In genomic region chr20:45999908-46000570, GRCh38 we compare ENCODE assay signal across 27 cellular contexts. TPM values are rescaled to one million over a fixed set of nuclear protein-coding genes. Genes with fewer than 3 reads are reported as not detected.
DNase-seq lines count a peak whose midpoint lies in the region; FAIRE-seq and TF ChIP-seq lines count a peak whose summit lies in the region.
"Had no signal": no experiment of that assay in that cellular context is flagged by ENCODE, and none has a peak within 500 bp of the region (broad histone marks: within the 10 kb centered on the region; RNA-seq: fewer than 3 reads in every experiment).

No MANE protein-coding gene starts in this region.

- no peaks in the 10 kb centered on the region for H3K9me2 ChIP-seq in Loucy (replicated peaks; ENCODE audit: low read depth, low read length)

- H4K5ac ChIP-seq in H1 (ENCODE audit: insufficient read length, low read depth, low read length), result no peak overlapping the region

- no peak overlapping the region for H2BK20ac ChIP-seq in H1 (ENCODE audit: low read length)

- H3K27me3 ChIP-seq in Loucy (ENCODE audit: insufficient read depth, low read length, poor library complexity, severe bottlenecking) (no peaks in the 10 kb centered on the region), H1 (replicated peaks in 1 of 4; ENCODE audit: control insufficient read depth in 3 of 4, extremely low read depth in 1 of 4, insufficient read depth in 3 of 4, low read length in 3 of 4) (no peaks in the 10 kb centered on the region), neutrophil (no peaks in the 10 kb centered on the region)
- H3K27me3 ChIP-seq: thyroid gland had no signal

- peak overlapping the region; percentile 3 for H3K4me3 Mint-ChIP-seq in activated CD4-positive, alpha-beta T cell treated with anti-CD3 and anti-CD28 coated beads, Interleukin-2, amount 10 ng/mL, durations not matched to agents 24 days and 14 days
- H3K4me3 Mint-ChIP-seq: activated T-cell treated with anti-CD3 and anti-CD28 coated beads, Interleukin-2, amount 50 U/mL, for 24 hours; mesothelial cell of epicardium; T-helper 1 cell treated with Interleukin-12 subunit alpha and Interleukin-12 subunit beta and Interleukin-4 antibody, amounts not matched to agents 30 μg/mL and 1 μg/mL, for 36 hours had no signal

- peaks cover 55% of the 10 kb centered on the region for H3K4me1 Mint-ChIP-seq in activated CD4-positive, alpha-beta T cell treated with anti-CD3 and anti-CD28 coated beads, Interleukin-2, amount 10 ng/mL, durations not matched to agents 24 days and 14 days

- H3K79me1 ChIP-seq in H1 (ENCODE audit: low read depth, low read length), result no peaks in the 10 kb centered on the region

- no peak for DNase-seq in activated CD4-positive, alpha-beta T cell treated with anti-CD3 and anti-CD28 coated beads, Interleukin-2, amount 10 ng/mL, durations not matched to agents 24 days and 14 days
- DNase-seq in activated CD4-positive, alpha-beta T cell treated with anti-CD3 and anti-CD28 coated beads, Interleukin-2, amount 50 U/mL, for 1 hour, result no peak
- no peak for DNase-seq in H1 (ENCODE audit: low read depth in 1 of 2, low spot score in 2 of 2)
- DNase-seq in RKO (ENCODE audit: low spot score), result no peak
- DNase-seq in NCI-H510A treated with DMSO at 0.1 percent for 48 hours (lab: John Stamatoyannopoulos, UW), result no peak
- no peak for DNase-seq in GM03348 (ENCODE audit: low spot score)
- DNase-seq: activated CD4-positive, alpha-beta T cell treated with anti-CD3 and anti-CD28 coated beads for 4 hours; activated T-cell treated with anti-CD3 and anti-CD28 coated beads, Interleukin-2, amount 50 U/mL, for 24 hours; anterior cingulate cortex; dermis blood vessel endothelial cell; DND-41; left lung; naive B cell; NCI-H446; NCI-H82; RPMI8226; stimulated activated naive CD8-positive, alpha-beta T cell treated with anti-CD3 and anti-CD28 coated beads, Interleukin-15, amount 100 ng/mL, for 72 hours; thyroid gland had no signal

- no peak overlapping the region for H4K91ac ChIP-seq in H1 (replicated peaks; ENCODE audit: insufficient read length, low read length)

- no peaks in the 10 kb centered on the region for H3K36me3 Mint-ChIP-seq in activated CD4-positive, alpha-beta T cell treated with anti-CD3 and anti-CD28 coated beads, Interleukin-2, amount 10 ng/mL, durations not matched to agents 24 days and 14 days (ENCODE audit: low read depth)
- H3K36me3 Mint-ChIP-seq: mesothelial cell of epicardium, naive B cell had no signal

- H4K20me1 ChIP-seq in Loucy (ENCODE audit: insufficient read depth, low read length, poor library complexity, severe bottlenecking) (no peaks in the 10 kb centered on the region), H1 (replicated peaks in 1 of 2; ENCODE audit: control insufficient read depth in 1 of 2, insufficient read depth in 2 of 2, low read length in 2 of 2) (no peaks in the 10 kb centered on the region)

- no peak overlapping the region for H3K56ac ChIP-seq in H1 (replicated peaks; ENCODE audit: insufficient read length, low read depth, low read length)

- H3K4me1 ChIP-seq in Loucy (ENCODE audit: insufficient read depth, low read length, poor library complexity, severe bottlenecking) (peaks cover 55% of the 10 kb centered on the region), H1 (replicated peaks in 1 of 4; ENCODE audit: control insufficient read depth in 3 of 4, insufficient read depth in 4 of 4, low read length in 3 of 4) (peaks cover 5 to 17% (median 12%) of the 10 kb centered on the region in 4 experiments), neutrophil (ENCODE audit: control insufficient read depth in 1 of 2, insufficient read depth in 1 of 2, low read depth in 1 of 2, low read length in 1 of 2) (peaks cover 95 to 100% of the 10 kb centered on the region in 2 experiments)
- H3K4me1 ChIP-seq: gastroesophageal sphincter, thyroid gland had no signal

- H3K79me2 ChIP-seq in Loucy (ENCODE audit: insufficient read depth, low read length) (no peaks in the 10 kb centered on the region), H1 (ENCODE audit: control insufficient read depth in 1 of 2, insufficient read depth in 2 of 2, low read length in 2 of 2) (no peaks in the 10 kb centered on the region)

- intact Hi-C loops in activated CD4-positive, alpha-beta T cell treated with anti-CD3 and anti-CD28 coated beads, Interleukin-2, amount 10 ng/mL, durations not matched to agents 24 days and 14 days (cut with micrococcal nuclease), result no loop called here

- TF ChIP-seq EP300 in H1 (IDR thresholded peaks at IDR 0.05; ENCODE audit: borderline replicate concordance in 1 of 2, low read depth in 2 of 2, low read length in 2 of 2), result no peak

- H2AFZ ChIP-seq in Loucy (ENCODE audit: low read length) (no peak overlapping the region), H1 (ENCODE audit: low read length) (no peak overlapping the region)

- peak overlapping the region; percentile 64 for H3K4ac ChIP-seq in H1 (replicated peaks; ENCODE audit: insufficient read length, low read depth, low read length)

- peaks cover 9% of the 10 kb centered on the region for H3K27me3 Mint-ChIP-seq in activated CD4-positive, alpha-beta T cell treated with anti-CD3 and anti-CD28 coated beads, Interleukin-2, amount 10 ng/mL, durations not matched to agents 24 days and 14 days
- H3K27me3 Mint-ChIP-seq: activated T-cell treated with anti-CD3 and anti-CD28 coated beads, Interleukin-2, amount 50 U/mL, for 24 hours had no signal

- FAIRE-seq in H1 (lab: Jason Lieb, UNC), result no peak
- FAIRE-seq: endometrium, GM18507, HTR-8/SVneo had no signal

- H3K23me2 ChIP-seq in H1 (ENCODE audit: low read depth, low read length), result peaks cover 2% of the 10 kb centered on the region; the same call in 1 of the 2 replicates

- no peak overlapping the region for H3K23ac ChIP-seq in H1 (ENCODE audit: insufficient read length)

- H3K27ac Mint-ChIP-seq in activated CD4-positive, alpha-beta T cell treated with anti-CD3 and anti-CD28 coated beads, Interleukin-2, amount 10 ng/mL, durations not matched to agents 24 days and 14 days, result no peak overlapping the region
- H3K27ac Mint-ChIP-seq: mesothelial cell of epicardium; stimulated activated naive CD8-positive, alpha-beta T cell treated with anti-CD3 and anti-CD28 coated beads, Interleukin-15, amount 100 ng/mL, for 72 hours; T-helper 1 cell treated with Interleukin-12 subunit alpha and Interleukin-12 subunit beta and Interleukin-4 antibody, amounts not matched to agents 30 μg/mL and 1 μg/mL, for 36 hours had no signal

- CTCF ChIA-PET in H1 (lab: Charles Lee; ENCODE audit: partially characterized antibody), result interaction anchor here (0.7 to 14.5 kb wide), 9 partner anchors 8 to 110 kb away, joined by 3 to 114 read pairs (median 4); partner anchors contain the start of genes CTSA and NEURL2

- H3K36me3 ChIP-seq in Loucy (ENCODE audit: insufficient read depth, low read length) (no peaks in the 10 kb centered on the region), H1 (ENCODE audit: control insufficient read depth in 2 of 4, insufficient read depth in 4 of 4, low read length in 3 of 4) (no peaks in the 10 kb centered on the region), neutrophil (no peaks in the 10 kb centered on the region)
- H3K36me3 ChIP-seq: gastroesophageal sphincter, left lung, thyroid gland had no signal

- 0 out of 2 replicates have a peak, but pooled peaks cover 6% of the 10 kb centered on the region for H3F3A ChIP-seq in Loucy (ENCODE audit: low read depth)

- 89% methylated on average over 10 of the region's 10 CpGs; no CpG with 5 or more reads in 1 of the 2 experiments for WGBS in H1 (ENCODE audit: extremely low coverage in 1 of 2, insufficient coverage in 1 of 2, insufficient read length in 1 of 2, insufficient replicate concordance in 2 of 2, low coverage in 1 of 2, low lambda C conversion rate in 2 of 2, missing lambda C conversion rate in 1 of 2), 2 experiments

- peak overlapping the region; percentile 39; the same call in 1 of the 2 replicates for H2BK12ac ChIP-seq in H1 (ENCODE audit: low read depth, low read length)

- H3K27ac ChIP-seq in H1 (ENCODE audit: low read depth, low read length) (no peak overlapping the region), neutrophil (peak overlapping the region; percentile 97)
- H3K27ac ChIP-seq: gastroesophageal sphincter, thyroid gland had no signal

- H3K9me3 ChIP-seq in Loucy (ENCODE audit: insufficient read depth, low read depth, low read length), result no peaks in the 10 kb centered on the region
- no peaks in the 10 kb centered on the region for H3K9me3 ChIP-seq in H1 (ENCODE audit: insufficient read depth in 2 of 2, low read depth in 1 of 2, low read length in 1 of 2)
- H3K9me3 ChIP-seq in neutrophil, result no peaks in the 10 kb centered on the region
- H3K9me3 ChIP-seq: gastroesophageal sphincter, left lung, thyroid gland had no signal

- POLR2A ChIA-PET in H1 (lab: Charles Lee; ENCODE audit: partially characterized antibody), result interaction anchor here (1.4 to 2.9 kb wide), 4 partner anchors 9 to 63 kb away, joined by 3 to 12 read pairs (median 6); partner anchors contain the start of gene MMP9

- no peak for TF ChIP-seq POLR2A in H1 (IDR thresholded peaks at IDR 0.05; ENCODE audit: control extremely low read depth in 1 of 2, low read depth in 2 of 2, low read length in 2 of 2)

- no peak for TF ChIP-seq CTCF in Loucy (conservative IDR thresholded peaks at IDR 0.05; ENCODE audit: low read length)
- TF ChIP-seq CTCF in H1 (IDR thresholded peaks at IDR 0.05; ENCODE audit: control extremely low read depth in 1 of 3, insufficient read depth in 1 of 3, low read depth in 1 of 3, low read length in 3 of 3), result no peak
- TF ChIP-seq CTCF in neutrophil (IDR thresholded peaks at IDR 0.05), result no peak

- no peak for TF ChIP-seq RAD21 in H1 (IDR thresholded peaks at IDR 0.05 in 1 of 2, conservative IDR thresholded peaks at IDR 0.05 in 1 of 2; ENCODE audit: low read depth in 2 of 2, low read length in 2 of 2)

- H2BK120ac ChIP-seq in H1 (replicated peaks; ENCODE audit: low read depth, low read length), result no peak overlapping the region

- H3K18ac ChIP-seq in H1 (ENCODE audit: extremely low read depth, low read length), result peak overlapping the region; percentile 71

- H2BK15ac ChIP-seq in H1 (ENCODE audit: low read length), result no peak overlapping the region

- H4K8ac ChIP-seq in H1 (ENCODE audit: extremely low read depth, insufficient read depth, low read length), result no peak overlapping the region

- H3K9ac ChIP-seq in Loucy (ENCODE audit: low read depth, low read length, poor library complexity, severe bottlenecking) (no peak overlapping the region), H1 (replicated peaks in 1 of 4; ENCODE audit: extremely low read depth in 1 of 4, low read depth in 3 of 4, low read length in 3 of 4) (no peak overlapping the region)

- 0 out of 2 replicates have a peak overlapping the region, but pooled peaks have one; percentile 65 for H2AK5ac ChIP-seq in H1 (ENCODE audit: low read depth, low read length)

- no peaks in the 10 kb centered on the region for H3K9me3 Mint-ChIP-seq in activated CD4-positive, alpha-beta T cell treated with anti-CD3 and anti-CD28 coated beads, Interleukin-2, amount 10 ng/mL, durations not matched to agents 24 days and 14 days
- H3K9me3 Mint-ChIP-seq: activated T-cell treated with anti-CD3 and anti-CD28 coated beads, Interleukin-2, amount 50 U/mL, for 24 hours; mesothelial cell of epicardium; naive B cell; stimulated activated naive CD8-positive, alpha-beta T cell treated with anti-CD3 and anti-CD28 coated beads, Interleukin-15, amount 100 ng/mL, for 72 hours; T-helper 1 cell treated with Interleukin-12 subunit alpha and Interleukin-12 subunit beta and Interleukin-4 antibody, amounts not matched to agents 30 μg/mL and 1 μg/mL, for 36 hours had no signal

- no peak overlapping the region for H2BK5ac ChIP-seq in H1 (ENCODE audit: low read depth, low read length)

- H3K4me3 ChIP-seq in Loucy (ENCODE audit: low read length, poor library complexity, severe bottlenecking) (no peak overlapping the region), H1 (ENCODE audit: extremely low read depth in 1 of 4, insufficient read depth in 2 of 4, low read depth in 3 of 4, low read length in 4 of 4) (no peak overlapping the region), neutrophil (ENCODE audit: low read depth in 1 of 2, low read length in 1 of 2) (peak overlapping the region; percentile 33 to 62)
- H3K4me3 ChIP-seq: gastroesophageal sphincter, left lung, skin epidermis, thyroid gland had no signal

- H3K4me2 ChIP-seq in Loucy (ENCODE audit: low read depth, low read length, poor library complexity, severe bottlenecking) (peak overlapping the region; percentile 26), H1 (ENCODE audit: insufficient read depth in 1 of 2, low read depth in 2 of 2, low read length in 2 of 2) (0 out of 4 replicates have a peak overlapping the region, but pooled peaks of 1 of the 2 experiments have one; percentile 17)

- no peak overlapping the region for H3K14ac ChIP-seq in H1 (ENCODE audit: insufficient read length)

RNA-seq across cellular contexts. Expression of gene MMP9, which starts 8.7 kb away (rescaled TPM):
- total RNA-seq in activated CD4-positive, alpha-beta T cell treated with anti-CD3 and anti-CD28 coated beads, Interleukin-2, amount 10 ng/mL, durations not matched to agents 24 days and 14 days, result 0.19 and 0.28 TPM in 2 replicates
- 1.7 and 2.2 TPM in 2 replicates for total RNA-seq in H1 (2021; fragmentation: NEBNext Ultra II Directional; extraction: Animal tissue kit (Norgen Biotek cat#: 25700))
- polyA plus RNA-seq in H1 (2011; rRNA removed), result 1.5 and 1.6 TPM in 2 replicates
- 0.90 TPM for polyA plus RNA-seq in H1 (2011; cell fraction: cytosol; rRNA removed)
- 2.0 TPM for polyA plus RNA-seq in H1 (2011; cell fraction: nucleus; rRNA removed)
- polyA plus RNA-seq in H1 (2012, experiment 1 of 2), result 1.2 to 2.2 TPM (median 2.1 TPM) in 4 replicates
- 1.7 TPM for polyA plus RNA-seq in H1 (2012, experiment 2 of 2)
- 8.6 TPM for polyA plus RNA-seq in H1 (2013, experiment 1 of 2)
- polyA plus RNA-seq in H1 (2013, experiment 2 of 2), result 8.2 TPM
- polyA minus RNA-seq in H1 (2011; rRNA and poly(A)+ RNA removed), result 0.37 and 0.38 TPM in 2 replicates
- polyA minus RNA-seq in H1 (2011; cell fraction: cytosol; rRNA and poly(A)+ RNA removed), result 0.44 TPM
- 0.80 TPM for polyA minus RNA-seq in H1 (2011; cell fraction: nucleus; rRNA and poly(A)+ RNA removed)
- total RNA-seq: dermis blood vessel endothelial cell, mesothelial cell of epicardium had no signal

RNA-seq across cellular contexts. Expression of gene ZNF335, which starts 28.0 kb away (rescaled TPM):
- 37.5 and 39.5 TPM in 2 replicates for total RNA-seq in activated CD4-positive, alpha-beta T cell treated with anti-CD3 and anti-CD28 coated beads, Interleukin-2, amount 10 ng/mL, durations not matched to agents 24 days and 14 days
- 14.6 and 15.9 TPM in 2 replicates for total RNA-seq in H1 (2021; fragmentation: NEBNext Ultra II Directional; extraction: Animal tissue kit (Norgen Biotek cat#: 25700))
- polyA plus RNA-seq in H1 (2011; rRNA removed), result 12.4 and 17.1 TPM in 2 replicates
- polyA plus RNA-seq in H1 (2011; cell fraction: cytosol; rRNA removed), result 9.0 TPM
- polyA plus RNA-seq in H1 (2011; cell fraction: nucleus; rRNA removed), result 36.3 TPM
- polyA plus RNA-seq in H1 (2012, experiment 1 of 2), result 7.6 to 12.8 TPM (median 11.8 TPM) in 4 replicates
- polyA plus RNA-seq in H1 (2012, experiment 2 of 2), result 8.5 TPM
- 10.1 TPM for polyA plus RNA-seq in H1 (2013, experiment 1 of 2)
- 8.8 TPM for polyA plus RNA-seq in H1 (2013, experiment 2 of 2)
- 11.4 and 15.8 TPM in 2 replicates for polyA minus RNA-seq in H1 (2011; rRNA and poly(A)+ RNA removed)
- polyA minus RNA-seq in H1 (2011; cell fraction: cytosol; rRNA and poly(A)+ RNA removed), result 11.1 TPM
- polyA minus RNA-seq in H1 (2011; cell fraction: nucleus; rRNA and poly(A)+ RNA removed), result 31.5 TPM

RNA-seq across cellular contexts. Expression of gene SLC12A5, which starts 29.0 kb away (rescaled TPM):
- not detected in 2 replicates for total RNA-seq in activated CD4-positive, alpha-beta T cell treated with anti-CD3 and anti-CD28 coated beads, Interleukin-2, amount 10 ng/mL, durations not matched to agents 24 days and 14 days
- 5.9 and 7.3 TPM in 2 replicates for total RNA-seq in H1 (2021; fragmentation: NEBNext Ultra II Directional; extraction: Animal tissue kit (Norgen Biotek cat#: 25700))
- polyA plus RNA-seq in H1 (2011; rRNA removed), result 1.9 and 2.8 TPM in 2 replicates
- polyA plus RNA-seq in H1 (2011; cell fraction: cytosol; rRNA removed), result 3.4 TPM
- 10.2 TPM for polyA plus RNA-seq in H1 (2011; cell fraction: nucleus; rRNA removed)
- 6.1 to 14.6 TPM (median 10.7 TPM) in 4 replicates for polyA plus RNA-seq in H1 (2012, experiment 1 of 2)
- polyA plus RNA-seq in H1 (2012, experiment 2 of 2), result 14.4 TPM
- 13.0 TPM for polyA plus RNA-seq in H1 (2013, experiment 1 of 2)
- polyA plus RNA-seq in H1 (2013, experiment 2 of 2), result 12.6 TPM
- 2.0 TPM in 2 replicates for polyA minus RNA-seq in H1 (2011; rRNA and poly(A)+ RNA removed)
- not detected for polyA minus RNA-seq in H1 (2011; cell fraction: cytosol; rRNA and poly(A)+ RNA removed)
- 5.2 TPM for polyA minus RNA-seq in H1 (2011; cell fraction: nucleus; rRNA and poly(A)+ RNA removed)
- total RNA-seq: gastroesophageal sphincter had no signal

Comparison
In these comparisons a context has a peak if more than half of its experiments do, and no peak if none do; other contexts are left out.
1. H3K4me3 ChIP-seq: peak in neutrophil (2 of 2); none in Loucy (single experiment) and H1 (0 of 4).